In genomic region chr3:13282528-13282985, GRCh38 we compare ENCODE assay signal across 10 cellular contexts.
DNase-seq lines count a peak whose midpoint lies in the region; ATAC-seq, FAIRE-seq and TF ChIP-seq lines count a peak whose summit lies in the region.
"Had no signal": no experiment of that assay in that cellular context is flagged by ENCODE, and none has a peak within 500 bp of the region (broad histone marks: within the 10 kb centered on the region; RNA-seq: fewer than 3 reads in every experiment).

No MANE protein-coding gene starts in this region.

- intact Hi-C loops in pancreas (cut with DNase I), result no loop called here

- no peak for TF ChIP-seq POLR2A in NB4 (IDR thresholded peaks at IDR 0.05; ENCODE audit: extremely low read depth, insufficient read length)

- DNase-seq in GM13976 (ENCODE audit: low spot score) (peak; percentile 61), NB4 (ENCODE audit: low read depth) (peak; percentile 54), endothelial cell (ENCODE audit: low spot score) (no peak), pancreas (peak in 2 of 6 donors; percentile 30 to 70), GM03348 (ENCODE audit: low spot score) (no peak), NCI-H446 treated with DMSO at 0.1 percent for 48 hours (lab: John Stamatoyannopoulos, UW) (no peak), SW480 (ENCODE audit: low spot score) (no peak)
- DNase-seq: activated gamma-delta T cell treated with Interleukin-2 at 50 U/mL for 16 hours had no signal

- 0 to 1% methylated on average over 11 to 69 of the region's 69 CpGs for WGBS in pancreas, 2 donors

- peak overlapping the region; percentile 97 for H3K4me3 Mint-ChIP-seq in endothelial cell (ENCODE audit: unreplicated experiment)

- no peaks in the 10 kb centered on the region for H3K9me3 ChIP-seq in pancreas

- ATAC-seq in pancreas (peak in 2 of 4 donors; percentile 6 to 62), GM21447 (IDR thresholded peaks at IDR 0.05; ENCODE audit: unreplicated experiment) (no peak)

- no peak overlapping the region for H3K4me3 ChIP-seq in NB4 (ENCODE audit: low read depth, low read length)
- H3K4me3 ChIP-seq in pancreas, result peak overlapping the region; percentile 37 to 69 (median 62)

- no peak overlapping the region for H3K27ac Mint-ChIP-seq in endothelial cell (ENCODE audit: unreplicated experiment)

- H3K9me3 Mint-ChIP-seq in endothelial cell (ENCODE audit: unreplicated experiment), result peaks cover 5% of the 10 kb centered on the region

- H3K27me3 ChIP-seq in pancreas, result no peaks in the 10 kb centered on the region

- no peaks in the 10 kb centered on the region for H3K36me3 ChIP-seq in pancreas

- TF ChIP-seq CTCF in GM13976 (IDR thresholded peaks at IDR 0.05; ENCODE audit: borderline replicate concordance, control extremely low read depth, extremely low read depth, insufficient read depth, missing control alignments) (no peak), NB4 (IDR thresholded peaks at IDR 0.05; ENCODE audit: low read depth, low read length) (no peak), endothelial cell (IDR thresholded peaks at IDR 0.05; ENCODE audit: unreplicated experiment) (no peak), pancreas (IDR thresholded peaks at IDR 0.05) (no peak)

- in situ Hi-C loops in GM13976 (cut with MboI; ENCODE audit: low sequenced_read_pairs, unreplicated experiment), result no loop called here

- H3K27me3 Mint-ChIP-seq in endothelial cell (ENCODE audit: unreplicated experiment), result peaks cover 2% of the 10 kb centered on the region

- peaks cover 13% of the 10 kb centered on the region for H3K36me3 Mint-ChIP-seq in endothelial cell (ENCODE audit: low read depth, unreplicated experiment)

- H3K4me1 ChIP-seq in pancreas, result no peaks in the 10 kb centered on the region

- H3K27ac ChIP-seq in pancreas, result peak overlapping the region in 1 of 4 donors; percentile 28

- peaks cover 37% of the 10 kb centered on the region for H3K4me1 Mint-ChIP-seq in endothelial cell (ENCODE audit: unreplicated experiment)

- FAIRE-seq in pancreas (lab: Jason Lieb, UNC), result no peak
- FAIRE-seq: keratinocyte had no signal

Comparison
In these comparisons a context has a peak if more than half of its experiments do, and no peak if none do; other contexts are left out.
1. DNase-seq: peak in GM13976 (single experiment) and NB4 (single experiment); none in endothelial cell (single experiment), GM03348 (single experiment), NCI-H446 treated with DMSO at 0.1 percent for 48 hours (single experiment) and SW480 (single experiment).